30 cellular contexts compared by ENCODE assay signal in the genomic region with DNA sequence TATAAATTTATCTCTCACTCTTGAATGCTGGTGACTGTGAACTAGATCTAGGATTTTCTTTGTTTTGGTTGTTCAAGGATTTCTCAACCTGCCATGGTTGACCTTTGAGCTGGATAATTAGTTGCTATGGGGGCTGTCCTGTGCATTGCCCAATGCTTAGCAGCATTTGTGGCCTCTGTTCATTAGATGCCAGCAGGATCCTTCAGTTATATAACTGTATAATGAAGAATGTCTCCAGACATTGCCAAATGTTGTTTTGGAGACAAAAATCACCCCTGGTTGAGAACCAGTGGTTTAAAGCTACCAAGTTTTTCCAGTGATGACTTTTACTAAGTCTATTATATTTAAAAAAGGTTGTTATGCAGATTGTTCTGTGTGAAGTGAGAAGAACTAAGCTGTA.
"Had no signal": no experiment of that assay in that cellular context is flagged by ENCODE, and none has a peak within 500 bp of the region (broad histone marks: within the 10 kb centered on the region; RNA-seq: fewer than 3 reads in every experiment).

No MANE protein-coding gene starts in this region.

- H3K36me3 ChIP-seq: brain microvascular endothelial cell, esophagus muscularis mucosa, gastrocnemius medialis, WERI-Rb-1 had no signal

- H3K27me3 ChIP-seq: brain microvascular endothelial cell, dorsolateral prefrontal cortex, esophagus muscularis mucosa, foreskin keratinocyte, gastrocnemius medialis had no signal

- H3K27ac ChIP-seq: brain microvascular endothelial cell, coronary artery, dorsolateral prefrontal cortex, esophagus muscularis mucosa, foreskin keratinocyte, gastrocnemius medialis, WERI-Rb-1 had no signal

- H3K9me3 ChIP-seq: esophagus muscularis mucosa, gastrocnemius medialis had no signal

- H3K4me1 ChIP-seq: esophagus muscularis mucosa, foreskin keratinocyte, gastrocnemius medialis had no signal

- DNase-seq: activated CD4-positive, alpha-beta memory T cell treated with anti-CD3 and anti-CD28 coated beads for 36 hours; activated CD4-positive, alpha-beta T cell treated with anti-CD3 and anti-CD28 coated beads for 36 hours; activated CD4-positive, alpha-beta T cell treated with anti-CD3 and anti-CD28 coated beads, Interleukin-2, amount 10 ng/mL, durations not matched to agents 24 days and 14 days; activated CD4-positive, CD25-positive, alpha-beta regulatory T cell; activated CD4-positive, CD25-positive, alpha-beta regulatory T cell treated with anti-CD3 and anti-CD28 coated beads, Interleukin-2, amount 50 U/mL, for 72 hours; activated CD8-positive, alpha-beta memory T cell treated with anti-CD3 and anti-CD28 coated beads, Interleukin-2, amount 10 ng/mL, durations not matched to agents 7 days and 5 days; activated CD8-positive, alpha-beta memory T cell treated with anti-CD3 and anti-CD28 coated beads, Interleukin-2, amount 50 U/mL, for 4 hours; activated CD8-positive, alpha-beta T cell treated with anti-CD3 and anti-CD28 coated beads, Interleukin-2, amount 10 ng/mL, durations not matched to agents 7 days and 5 days; activated effector memory CD4-positive, alpha-beta T cell treated with anti-CD3 and anti-CD28 coated beads, Interleukin-2, amount 50 U/mL, for 16 hours; activated naive CD4-positive, alpha-beta T cell treated with anti-CD3 and anti-CD28 coated beads for 36 hours; activated naive CD8-positive, alpha-beta T cell treated with anti-CD3 and anti-CD28 coated beads for 36 hours; activated naive CD8-positive, alpha-beta T cell treated with anti-CD3 and anti-CD28 coated beads, Interleukin-2, amount 50 U/mL, for 24 hours; activated T-cell treated with anti-CD3 and anti-CD28 coated beads, Interleukin-2, amount 50 U/mL, for 1 hour; activated T-cell treated with anti-CD3 and anti-CD28 coated beads, Interleukin-2, amount 50 U/mL, for 48 hours; anterior cingulate cortex; brain microvascular endothelial cell; dorsolateral prefrontal cortex; effector CD4-positive, alpha-beta T cell; effector memory CD8-positive, alpha-beta T cell; erythroblast; foreskin keratinocyte; gastrocnemius medialis; T-helper 1 cell; T-helper 17 cell; T1000; WERI-Rb-1 had no signal

- H3K4me3 ChIP-seq: coronary artery, dorsolateral prefrontal cortex, esophagus muscularis mucosa, gastrocnemius medialis had no signal

- FAIRE-seq: astrocyte, bronchial epithelial cell had no signal

- ATAC-seq: activated CD4-positive, alpha-beta T cell treated with anti-CD3 and anti-CD28 coated beads for 36 hours; activated CD8-positive, alpha-beta memory T cell treated with anti-CD3 and anti-CD28 coated beads, Interleukin-2, amount 10 ng/mL, durations not matched to agents 7 days and 5 days; activated CD8-positive, alpha-beta T cell treated with anti-CD3 and anti-CD28 coated beads, Interleukin-2, amount 10 ng/mL, durations not matched to agents 7 days and 5 days; activated naive CD8-positive, alpha-beta T cell treated with anti-CD3 and anti-CD28 coated beads, Interleukin-2, amount 50 U/mL, for 24 hours; effector memory CD8-positive, alpha-beta T cell; foreskin keratinocyte; gastrocnemius medialis; T-helper 17 cell had no signal
